ENCODE assay signal across 1 cellular context in the genomic region with DNA sequence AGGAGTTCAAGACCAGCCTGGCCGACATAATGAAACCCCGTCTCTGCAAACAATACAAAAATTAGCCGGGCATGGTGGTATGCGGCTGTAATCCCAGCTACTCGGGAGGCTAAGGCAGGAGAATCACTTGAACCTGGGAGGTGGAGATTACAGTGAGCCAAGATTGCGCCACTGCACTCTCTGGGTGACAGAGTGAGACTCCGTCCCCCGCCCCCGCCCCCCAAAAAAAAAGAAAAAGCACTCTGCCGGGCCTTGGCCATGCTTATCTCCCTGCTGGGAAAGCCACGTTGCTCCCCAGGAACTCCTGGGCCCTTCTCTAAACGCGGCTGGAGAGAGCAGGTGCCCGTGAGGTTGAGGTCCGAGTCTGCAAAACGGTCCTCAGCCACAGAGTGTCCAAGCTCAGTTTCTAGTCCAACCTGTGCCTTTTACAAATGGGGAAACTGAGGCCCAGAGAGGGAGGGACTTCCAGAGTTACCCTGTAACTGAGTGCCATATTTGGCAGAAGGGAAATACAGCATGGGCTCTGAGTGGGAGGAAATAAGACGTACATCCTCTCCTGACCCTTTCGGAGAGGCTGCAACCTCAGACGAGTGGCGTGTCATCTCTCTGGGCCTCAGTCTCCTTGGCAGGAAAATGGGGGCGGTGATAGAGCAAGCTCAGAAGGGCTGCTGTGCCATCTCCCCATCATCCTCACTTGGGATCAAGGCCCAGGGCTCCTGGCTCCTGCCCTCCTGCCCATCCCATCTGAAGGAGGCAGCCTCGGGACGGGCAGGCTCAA.
TF ChIP-seq lines count a peak whose summit lies in the region.

No MANE protein-coding gene starts in this region.

TF ChIP-seq in K562, 482 proteins besides CTCF, POLR2A, EP300 and RAD21 (continues in another document):
- TF ChIP-seq ARID1B (IDR thresholded peaks at IDR 0.05) (peak; percentile 48; the same call in 1 of the 2 replicates), TAF7 (tag; IDR thresholded peaks at IDR 0.05) (no peak), KDM1A (IDR thresholded peaks at IDR 0.05) (peak; percentile 47 to 62; a peak in 3 of 4 replicates), FOXP1 (CRISPR knock-in tag; IDR thresholded peaks at IDR 0.05) (no peak), BCOR (IDR thresholded peaks at IDR 0.05) (peak; percentile 75), ZNF263 (CRISPR knock-in tag; IDR thresholded peaks at IDR 0.05; ENCODE audit: borderline replicate concordance) (no peak), ZNF668 (CRISPR knock-in tag; IDR thresholded peaks at IDR 0.05) (no peak), XRCC4 (IDR thresholded peaks at IDR 0.05; ENCODE audit: extremely low read depth, insufficient read depth, insufficient read length) (no peak), L3MBTL2 (IDR thresholded peaks at IDR 0.05) (peak; percentile 35; the same call in 1 of the 2 replicates), ZNF134 (CRISPR knock-in tag; conservative IDR thresholded peaks at IDR 0.05) (no peak), ZNF197 (CRISPR knock-in tag; IDR thresholded peaks at IDR 0.05; ENCODE audit: low read depth) (no peak), EWSR1 (IDR thresholded peaks at IDR 0.05; ENCODE audit: borderline replicate concordance, low read depth, partially characterized antibody) (no peak), DMBX1 (CRISPR knock-in tag; IDR thresholded peaks at IDR 0.05; ENCODE audit: borderline replicate concordance) (no peak), HDAC8 (tag; IDR thresholded peaks at IDR 0.05) (no peak), CEBPG (CRISPR knock-in tag; IDR thresholded peaks at IDR 0.05) (peak; percentile 66; the same call in 1 of the 2 replicates), CEBPG (tag; conservative IDR thresholded peaks at IDR 0.05 in 1 of 2, IDR thresholded peaks at IDR 0.05 in 1 of 2) (peak in 1 of 2 experiments; percentile 47; a peak in 2 of 4 replicates), EZH2 (IDR thresholded peaks at IDR 0.05; ENCODE audit: borderline replicate concordance, low read depth, low read length) (no peak), ZNF785 (CRISPR knock-in tag; IDR thresholded peaks at IDR 0.05) (no peak), CBFA2T3 (IDR thresholded peaks at IDR 0.05) (peak; percentile 70), EGR1 (conservative IDR thresholded peaks at IDR 0.05) (peak; percentile 73), FOSL1 (tag; conservative IDR thresholded peaks at IDR 0.05) (no peak), TEAD4 (IDR thresholded peaks at IDR 0.05; ENCODE audit: low read length) (no peak), TEAD4 (CRISPR knock-in tag; IDR thresholded peaks at IDR 0.05; ENCODE audit: borderline replicate concordance) (no peak), ZNF384 (IDR thresholded peaks at IDR 0.05; ENCODE audit: low read depth, low read length) (peak; percentile 88), SIX5 (IDR thresholded peaks at IDR 0.05; ENCODE audit: borderline replicate concordance in 1 of 2, insufficient read depth in 1 of 2, low read depth in 1 of 2, low read length in 2 of 2) (no peak), ZNF830 (CRISPR knock-in tag; IDR thresholded peaks at IDR 0.05) (no peak)
- TF ChIP-seq, protein P1, sequence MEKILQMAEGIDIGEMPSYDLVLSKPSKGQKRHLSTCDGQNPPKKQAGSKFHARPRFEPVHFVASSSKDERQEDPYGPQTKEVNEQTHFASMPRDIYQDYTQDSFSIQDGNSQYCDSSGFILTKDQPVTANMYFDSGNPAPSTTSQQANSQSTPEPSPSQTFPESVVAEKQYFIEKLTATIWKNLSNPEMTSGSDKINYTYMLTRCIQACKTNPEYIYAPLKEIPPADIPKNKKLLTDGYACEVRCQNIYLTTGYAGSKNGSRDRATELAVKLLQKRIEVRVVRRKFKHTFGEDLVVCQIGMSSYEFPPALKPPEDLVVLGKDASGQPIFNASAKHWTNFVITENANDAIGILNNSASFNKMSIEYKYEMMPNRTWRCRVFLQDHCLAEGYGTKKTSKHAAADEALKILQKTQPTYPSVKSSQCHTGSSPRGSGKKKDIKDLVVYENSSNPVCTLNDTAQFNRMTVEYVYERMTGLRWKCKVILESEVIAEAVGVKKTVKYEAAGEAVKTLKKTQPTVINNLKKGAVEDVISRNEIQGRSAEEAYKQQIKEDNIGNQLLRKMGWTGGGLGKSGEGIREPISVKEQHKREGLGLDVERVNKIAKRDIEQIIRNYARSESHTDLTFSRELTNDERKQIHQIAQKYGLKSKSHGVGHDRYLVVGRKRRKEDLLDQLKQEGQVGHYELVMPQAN (IDR thresholded peaks at IDR 0.05; ENCODE audit: borderline replicate concordance), result no peak
- TF ChIP-seq, protein P2, sequence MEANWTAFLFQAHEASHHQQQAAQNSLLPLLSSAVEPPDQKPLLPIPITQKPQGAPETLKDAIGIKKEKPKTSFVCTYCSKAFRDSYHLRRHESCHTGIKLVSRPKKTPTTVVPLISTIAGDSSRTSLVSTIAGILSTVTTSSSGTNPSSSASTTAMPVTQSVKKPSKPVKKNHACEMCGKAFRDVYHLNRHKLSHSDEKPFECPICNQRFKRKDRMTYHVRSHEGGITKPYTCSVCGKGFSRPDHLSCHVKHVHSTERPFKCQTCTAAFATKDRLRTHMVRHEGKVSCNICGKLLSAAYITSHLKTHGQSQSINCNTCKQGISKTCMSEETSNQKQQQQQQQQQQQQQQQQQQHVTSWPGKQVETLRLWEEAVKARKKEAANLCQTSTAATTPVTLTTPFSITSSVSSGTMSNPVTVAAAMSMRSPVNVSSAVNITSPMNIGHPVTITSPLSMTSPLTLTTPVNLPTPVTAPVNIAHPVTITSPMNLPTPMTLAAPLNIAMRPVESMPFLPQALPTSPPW (CRISPR knock-in tag; IDR thresholded peaks at IDR 0.05), result peak; percentile 42; the same call in 1 of the 2 replicates
- TF ChIP-seq, protein P3, sequence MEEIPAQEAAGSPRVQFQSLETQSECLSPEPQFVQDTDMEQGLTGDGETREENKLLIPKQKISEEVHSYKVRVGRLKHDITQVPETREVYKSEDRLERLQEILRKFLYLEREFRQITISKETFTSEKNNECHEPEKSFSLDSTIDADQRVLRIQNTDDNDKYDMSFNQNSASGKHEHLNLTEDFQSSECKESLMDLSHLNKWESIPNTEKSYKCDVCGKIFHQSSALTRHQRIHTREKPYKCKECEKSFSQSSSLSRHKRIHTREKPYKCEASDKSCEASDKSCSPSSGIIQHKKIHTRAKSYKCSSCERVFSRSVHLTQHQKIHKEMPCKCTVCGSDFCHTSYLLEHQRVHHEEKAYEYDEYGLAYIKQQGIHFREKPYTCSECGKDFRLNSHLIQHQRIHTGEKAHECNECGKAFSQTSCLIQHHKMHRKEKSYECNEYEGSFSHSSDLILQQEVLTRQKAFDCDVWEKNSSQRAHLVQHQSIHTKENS (CRISPR knock-in tag; IDR thresholded peaks at IDR 0.05), result no peak
- TF ChIP-seq, protein P4, sequence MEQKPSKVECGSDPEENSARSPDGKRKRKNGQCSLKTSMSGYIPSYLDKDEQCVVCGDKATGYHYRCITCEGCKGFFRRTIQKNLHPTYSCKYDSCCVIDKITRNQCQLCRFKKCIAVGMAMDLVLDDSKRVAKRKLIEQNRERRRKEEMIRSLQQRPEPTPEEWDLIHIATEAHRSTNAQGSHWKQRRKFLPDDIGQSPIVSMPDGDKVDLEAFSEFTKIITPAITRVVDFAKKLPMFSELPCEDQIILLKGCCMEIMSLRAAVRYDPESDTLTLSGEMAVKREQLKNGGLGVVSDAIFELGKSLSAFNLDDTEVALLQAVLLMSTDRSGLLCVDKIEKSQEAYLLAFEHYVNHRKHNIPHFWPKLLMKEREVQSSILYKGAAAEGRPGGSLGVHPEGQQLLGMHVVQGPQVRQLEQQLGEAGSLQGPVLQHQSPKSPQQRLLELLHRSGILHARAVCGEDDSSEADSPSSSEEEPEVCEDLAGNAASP (IDR thresholded peaks at IDR 0.05), result no peak
- TF ChIP-seq, protein P5, sequence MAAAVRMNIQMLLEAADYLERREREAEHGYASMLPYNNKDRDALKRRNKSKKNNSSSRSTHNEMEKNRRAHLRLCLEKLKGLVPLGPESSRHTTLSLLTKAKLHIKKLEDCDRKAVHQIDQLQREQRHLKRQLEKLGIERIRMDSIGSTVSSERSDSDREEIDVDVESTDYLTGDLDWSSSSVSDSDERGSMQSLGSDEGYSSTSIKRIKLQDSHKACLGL (CRISPR knock-in tag; IDR thresholded peaks at IDR 0.05; ENCODE audit: borderline replicate concordance, poor library complexity, severe bottlenecking), result no peak
- TF ChIP-seq, protein P6, sequence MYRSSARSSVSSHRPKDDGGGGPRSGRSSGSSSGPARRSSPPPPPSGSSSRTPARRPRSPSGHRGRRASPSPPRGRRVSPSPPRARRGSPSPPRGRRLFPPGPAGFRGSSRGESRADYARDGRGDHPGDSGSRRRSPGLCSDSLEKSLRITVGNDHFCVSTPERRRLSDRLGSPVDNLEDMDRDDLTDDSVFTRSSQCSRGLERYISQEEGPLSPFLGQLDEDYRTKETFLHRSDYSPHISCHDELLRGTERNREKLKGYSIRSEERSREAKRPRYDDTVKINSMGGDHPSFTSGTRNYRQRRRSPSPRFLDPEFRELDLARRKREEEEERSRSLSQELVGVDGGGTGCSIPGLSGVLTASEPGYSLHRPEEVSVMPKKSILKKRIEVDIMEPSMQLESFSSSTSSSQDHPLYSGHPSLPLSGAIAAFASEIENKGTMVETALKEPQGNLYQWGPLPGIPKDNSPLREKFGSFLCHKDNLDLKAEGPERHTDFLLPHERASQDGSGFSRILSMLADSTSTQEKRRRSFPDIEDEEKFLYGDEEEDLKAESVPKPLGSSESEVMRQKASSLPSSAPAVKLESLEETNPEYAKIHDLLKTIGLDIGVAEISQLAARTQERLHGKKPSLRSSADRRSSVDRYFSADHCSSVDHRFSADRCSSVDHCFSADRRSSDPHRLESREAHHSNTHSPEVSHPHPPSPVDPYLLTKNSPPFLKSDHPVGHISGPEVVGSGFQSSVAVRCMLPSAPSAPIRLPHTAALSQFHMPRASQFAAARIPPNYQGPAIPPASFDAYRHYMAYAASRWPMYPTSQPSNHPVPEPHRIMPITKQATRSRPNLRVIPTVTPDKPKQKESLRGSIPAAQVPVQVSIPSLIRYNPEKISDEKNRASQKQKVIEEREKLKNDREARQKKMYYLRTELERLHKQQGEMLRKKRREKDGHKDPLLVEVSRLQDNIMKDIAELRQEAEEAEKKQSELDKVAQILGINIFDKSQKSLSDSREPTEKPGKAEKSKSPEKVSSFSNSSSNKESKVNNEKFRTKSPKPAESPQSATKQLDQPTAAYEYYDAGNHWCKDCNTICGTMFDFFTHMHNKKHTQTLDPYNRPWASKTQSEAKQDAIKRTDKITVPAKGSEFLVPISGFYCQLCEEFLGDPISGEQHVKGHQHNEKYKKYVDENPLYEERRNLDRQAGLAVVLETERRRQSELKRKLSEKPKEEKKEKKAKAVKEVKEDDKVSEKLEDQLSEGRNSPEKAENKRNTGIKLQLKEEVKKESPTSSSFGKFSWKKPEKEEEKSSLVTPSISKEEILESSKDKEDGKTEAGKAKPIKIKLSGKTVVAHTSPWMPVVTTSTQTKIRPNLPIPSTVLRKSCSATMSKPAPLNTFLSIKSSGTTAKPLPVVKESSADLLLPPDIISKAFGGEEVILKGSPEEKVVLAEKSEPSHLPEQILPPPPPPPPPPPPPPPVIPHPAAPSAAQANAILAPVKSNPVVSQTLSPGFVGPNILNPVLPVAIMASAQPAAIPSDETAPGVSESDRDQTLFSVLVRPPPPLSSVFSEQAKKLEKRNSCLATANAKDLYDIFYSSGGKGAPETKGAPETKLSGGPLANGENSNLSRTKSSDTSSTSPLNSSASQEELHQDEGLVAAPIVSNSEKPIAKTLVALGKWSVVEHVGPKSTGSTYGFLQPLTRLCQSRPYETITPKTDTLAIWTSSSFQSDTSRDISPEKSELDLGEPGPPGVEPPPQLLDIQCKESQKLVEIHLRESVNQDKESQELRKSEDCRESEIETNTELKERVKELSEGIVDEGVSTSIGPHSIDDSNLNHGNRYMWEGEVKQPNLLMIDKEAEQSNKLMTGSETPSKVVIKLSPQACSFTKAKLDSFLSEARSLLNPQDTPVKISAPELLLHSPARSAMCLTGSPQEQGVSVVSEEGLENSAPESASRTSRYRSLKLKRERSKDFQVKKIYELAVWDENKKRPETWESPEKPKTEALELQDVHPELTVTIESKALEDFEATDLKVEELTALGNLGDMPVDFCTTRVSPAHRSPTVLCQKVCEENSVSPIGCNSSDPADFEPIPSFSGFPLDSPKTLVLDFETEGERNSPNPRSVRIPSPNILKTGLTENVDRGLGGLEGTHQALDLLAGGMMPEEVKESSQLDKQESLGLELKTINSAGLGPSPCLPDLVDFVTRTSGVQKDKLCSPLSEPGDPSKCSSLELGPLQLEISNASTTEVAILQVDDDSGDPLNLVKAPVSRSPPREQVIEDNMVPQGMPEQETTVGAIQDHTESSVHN (IDR thresholded peaks at IDR 0.05; ENCODE audit: borderline replicate concordance in 1 of 2, low read depth in 1 of 2), result no peak
- TF ChIP-seq, protein P7, sequence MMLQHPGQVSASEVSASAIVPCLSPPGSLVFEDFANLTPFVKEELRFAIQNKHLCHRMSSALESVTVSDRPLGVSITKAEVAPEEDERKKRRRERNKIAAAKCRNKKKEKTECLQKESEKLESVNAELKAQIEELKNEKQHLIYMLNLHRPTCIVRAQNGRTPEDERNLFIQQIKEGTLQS (IDR thresholded peaks at IDR 0.05), result peak; percentile 10; the same call in 1 of the 2 replicates
- TF ChIP-seq, protein P7 (CRISPR knock-in tag; conservative IDR thresholded peaks at IDR 0.05), result no peak
- TF ChIP-seq, protein P8, sequence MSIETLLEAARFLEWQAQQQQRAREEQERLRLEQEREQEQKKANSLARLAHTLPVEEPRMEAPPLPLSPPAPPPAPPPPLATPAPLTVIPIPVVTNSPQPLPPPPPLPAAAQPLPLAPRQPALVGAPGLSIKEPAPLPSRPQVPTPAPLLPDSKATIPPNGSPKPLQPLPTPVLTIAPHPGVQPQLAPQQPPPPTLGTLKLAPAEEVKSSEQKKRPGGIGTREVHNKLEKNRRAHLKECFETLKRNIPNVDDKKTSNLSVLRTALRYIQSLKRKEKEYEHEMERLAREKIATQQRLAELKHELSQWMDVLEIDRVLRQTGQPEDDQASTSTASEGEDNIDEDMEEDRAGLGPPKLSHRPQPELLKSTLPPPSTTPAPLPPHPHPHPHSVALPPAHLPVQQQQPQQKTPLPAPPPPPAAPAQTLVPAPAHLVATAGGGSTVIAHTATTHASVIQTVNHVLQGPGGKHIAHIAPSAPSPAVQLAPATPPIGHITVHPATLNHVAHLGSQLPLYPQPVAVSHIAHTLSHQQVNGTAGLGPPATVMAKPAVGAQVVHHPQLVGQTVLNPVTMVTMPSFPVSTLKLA (conservative IDR thresholded peaks at IDR 0.05), result peak in 1 of 2 experiments; percentile 55; a peak in 2 of 4 replicates
- TF ChIP-seq, protein P9, sequence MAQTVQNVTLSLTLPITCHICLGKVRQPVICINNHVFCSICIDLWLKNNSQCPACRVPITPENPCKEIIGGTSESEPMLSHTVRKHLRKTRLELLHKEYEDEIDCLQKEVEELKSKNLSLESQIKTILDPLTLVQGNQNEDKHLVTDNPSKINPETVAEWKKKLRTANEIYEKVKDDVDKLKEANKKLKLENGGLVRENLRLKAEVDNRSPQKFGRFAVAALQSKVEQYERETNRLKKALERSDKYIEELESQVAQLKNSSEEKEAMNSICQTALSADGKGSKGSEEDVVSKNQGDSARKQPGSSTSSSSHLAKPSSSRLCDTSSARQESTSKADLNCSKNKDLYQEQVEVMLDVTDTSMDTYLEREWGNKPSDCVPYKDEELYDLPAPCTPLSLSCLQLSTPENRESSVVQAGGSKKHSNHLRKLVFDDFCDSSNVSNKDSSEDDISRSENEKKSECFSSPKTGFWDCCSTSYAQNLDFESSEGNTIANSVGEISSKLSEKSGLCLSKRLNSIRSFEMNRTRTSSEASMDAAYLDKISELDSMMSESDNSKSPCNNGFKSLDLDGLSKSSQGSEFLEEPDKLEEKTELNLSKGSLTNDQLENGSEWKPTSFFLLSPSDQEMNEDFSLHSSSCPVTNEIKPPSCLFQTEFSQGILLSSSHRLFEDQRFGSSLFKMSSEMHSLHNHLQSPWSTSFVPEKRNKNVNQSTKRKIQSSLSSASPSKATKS (CRISPR knock-in tag; IDR thresholded peaks at IDR 0.05), result no peak
